Comparison of ENCODE assay signal across 8 cellular contexts in the genomic region with DNA sequence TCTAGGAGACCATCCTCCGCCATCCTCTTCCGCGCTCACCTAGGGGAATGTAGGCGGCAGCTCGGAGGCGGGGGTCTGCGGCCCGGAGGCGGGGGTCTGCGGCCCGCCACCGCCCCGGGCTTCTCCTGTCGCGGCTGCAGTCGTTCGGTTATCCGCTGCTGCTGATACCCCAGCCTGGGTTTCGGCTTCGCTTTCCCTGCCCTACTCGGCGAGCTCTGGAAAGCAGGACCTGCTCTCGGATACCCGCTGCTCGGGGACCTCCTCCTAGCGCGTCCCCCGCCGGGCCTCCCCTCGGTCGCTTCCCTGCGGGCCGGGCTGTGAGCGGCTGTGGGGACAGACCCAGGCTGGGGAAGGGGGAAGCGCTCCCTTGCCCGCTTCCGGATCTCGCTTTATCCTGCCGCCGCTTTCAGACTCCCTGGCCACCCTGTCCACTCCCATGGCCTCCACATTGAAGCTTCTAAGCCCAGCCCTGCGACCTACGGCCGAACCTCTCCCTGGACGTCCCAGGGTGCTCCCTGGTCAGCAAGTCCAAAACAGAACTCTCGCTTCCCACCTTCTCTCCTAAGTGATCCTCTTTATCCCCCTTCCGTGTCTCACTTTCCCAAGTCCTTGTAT. TPM values are rescaled to one million over a fixed set of nuclear protein-coding genes. Genes with fewer than 3 reads are reported as not detected.
A peak's percentile ranks its signal among the peaks of the same experiment; 100 is the strongest.
DNase-seq lines count a peak whose midpoint lies in the region; ATAC-seq, FAIRE-seq and TF ChIP-seq lines count a peak whose summit lies in the region.

No MANE protein-coding gene starts in this region.

- no peak overlapping the region for H3K27ac ChIP-seq in H1 (ENCODE audit: low read depth, low read length)

- WGBS in H1 (ENCODE audit: extremely low coverage in 1 of 2, insufficient coverage in 1 of 2, insufficient read length in 1 of 2, insufficient replicate concordance in 2 of 2, low coverage in 1 of 2, low lambda C conversion rate in 2 of 2, missing lambda C conversion rate in 1 of 2), 2 experiments, result 5% methylated on average over 42 of the region's 46 CpGs; no CpG with 5 or more reads in 1 of the 2 experiments

- no peak overlapping the region for H4K91ac ChIP-seq in H1 (replicated peaks; ENCODE audit: insufficient read length, low read length)

- no peak for TF ChIP-seq CTCF in H1 (IDR thresholded peaks at IDR 0.05; ENCODE audit: control extremely low read depth in 1 of 3, insufficient read depth in 1 of 3, low read depth in 1 of 3, low read length in 3 of 3)

- in situ Hi-C loops in G401 (cut with HindIII; ENCODE audit: low sequenced_read_pairs), result no loop called here
- in situ Hi-C loops in SK-MEL-5 (cut with HindIII; ENCODE audit: low pct_unique_long_range_greater_than_20kb, low sequenced_read_pairs), result no loop called here

- peak overlapping the region; percentile 78 to 95 (median 83) for H3K4me3 ChIP-seq in H1 (ENCODE audit: extremely low read depth in 1 of 4, insufficient read depth in 2 of 4, low read depth in 3 of 4, low read length in 4 of 4)

- TF ChIP-seq RAD21 in H1 (IDR thresholded peaks at IDR 0.05 in 1 of 2, conservative IDR thresholded peaks at IDR 0.05 in 1 of 2; ENCODE audit: low read depth in 2 of 2, low read length in 2 of 2), result no peak

- POLR2A ChIA-PET in H1 (lab: Charles Lee; ENCODE audit: partially characterized antibody), result interaction anchor here (1.1 to 2.0 kb wide), 10 partner anchors 10 to 123 kb away, joined by 3 to 9 read pairs (median 4); partner anchors contain the start of genes ATAD2B, MFSD2B and SF3B6

- peaks cover 5 to 12% (median 6%) of the 10 kb centered on the region in 4 experiments; a peak in 5 of 7 replicates for H3K4me1 ChIP-seq in H1 (replicated peaks in 1 of 4; ENCODE audit: control insufficient read depth in 3 of 4, insufficient read depth in 4 of 4, low read length in 3 of 4)

- peak overlapping the region; percentile 80 for H3K18ac ChIP-seq in H1 (ENCODE audit: extremely low read depth, low read length)

- no peak overlapping the region; the same call in 1 of the 2 replicates for H2BK15ac ChIP-seq in H1 (ENCODE audit: low read length)

- peaks cover 0 to 8% (median 0%) of the 10 kb centered on the region in 4 experiments; a peak in 1 of 8 replicates for H3K36me3 ChIP-seq in H1 (ENCODE audit: control insufficient read depth in 2 of 4, insufficient read depth in 4 of 4, low read length in 3 of 4)

- peak overlapping the region; percentile 91 for H3K4ac ChIP-seq in H1 (replicated peaks; ENCODE audit: insufficient read length, low read depth, low read length)

- peak overlapping the region; percentile 88 to 91 for H3K4me2 ChIP-seq in H1 (ENCODE audit: insufficient read depth in 1 of 2, low read depth in 2 of 2, low read length in 2 of 2)

- H2BK12ac ChIP-seq in H1 (ENCODE audit: low read depth, low read length), result no peak overlapping the region

- no peak for TF ChIP-seq POLR2A in H1 (IDR thresholded peaks at IDR 0.05; ENCODE audit: control extremely low read depth in 1 of 2, low read depth in 2 of 2, low read length in 2 of 2)

- H3K14ac ChIP-seq in H1 (ENCODE audit: insufficient read length), result no peak overlapping the region

- no peak for FAIRE-seq in H1 (lab: Jason Lieb, UNC)

- CTCF ChIA-PET in H1 (lab: Charles Lee; ENCODE audit: partially characterized antibody), result interaction anchor here (1.0 to 3.9 kb wide), 7 partner anchors 9 to 123 kb away, joined by 4 to 27 read pairs (median 4); partner anchors contain the start of gene ATAD2B

- H4K5ac ChIP-seq in H1 (ENCODE audit: insufficient read length, low read depth, low read length), result no peak overlapping the region

- TF ChIP-seq EP300 in H1 (IDR thresholded peaks at IDR 0.05; ENCODE audit: borderline replicate concordance in 1 of 2, low read depth in 2 of 2, low read length in 2 of 2), result no peak

- DNase-seq in G401 (ENCODE audit: low spot score) (peak; percentile 61), SK-MEL-5 (ENCODE audit: low read depth, low spot score) (peak; percentile 21), H1 (ENCODE audit: low read depth in 1 of 2, low spot score in 2 of 2) (peak in 1 of 2 experiments; percentile 76), mucosa of gallbladder (ENCODE audit: low spot score) (peak; percentile 12), NCI-H1930 (lab: John Stamatoyannopoulos, UW) (no peak), occipital lobe (lab: John Stamatoyannopoulos, UW) (no peak)

- H3K9me3 ChIP-seq in H1 (ENCODE audit: insufficient read depth in 2 of 2, low read depth in 1 of 2, low read length in 1 of 2), result no peaks in the 10 kb centered on the region

- peak overlapping the region; percentile 74; the same call in 1 of the 2 replicates for H2AFZ ChIP-seq in H1 (ENCODE audit: low read length)

- H4K8ac ChIP-seq in H1 (ENCODE audit: extremely low read depth, insufficient read depth, low read length), result peak overlapping the region; percentile 75; the same call in 1 of the 2 replicates

- H2BK5ac ChIP-seq in H1 (ENCODE audit: low read depth, low read length), result 0 out of 2 replicates have a peak overlapping the region, but pooled peaks have one; percentile 15

- peak overlapping the region; percentile 54 for H3K56ac ChIP-seq in H1 (replicated peaks; ENCODE audit: insufficient read length, low read depth, low read length)

- no peaks in the 10 kb centered on the region for H3K27me3 ChIP-seq in H1 (replicated peaks in 1 of 4; ENCODE audit: control insufficient read depth in 3 of 4, extremely low read depth in 1 of 4, insufficient read depth in 3 of 4, low read length in 3 of 4)

- peak overlapping the region; percentile 25 to 71 (median 46); a peak in 6 of 7 replicates for H3K9ac ChIP-seq in H1 (replicated peaks in 1 of 4; ENCODE audit: extremely low read depth in 1 of 4, low read depth in 3 of 4, low read length in 3 of 4)

- no peak overlapping the region for H3K23ac ChIP-seq in H1 (ENCODE audit: insufficient read length)

- peaks cover 2% of the 10 kb centered on the region; the same call in 1 of the 2 replicates for H3K79me1 ChIP-seq in H1 (ENCODE audit: low read depth, low read length)

- ATAC-seq in GM18502 (IDR thresholded peaks at IDR 0.05; ENCODE audit: poor library complexity, unreplicated experiment) (no peak), GM21717 (IDR thresholded peaks at IDR 0.05; ENCODE audit: unreplicated experiment) (no peak)

- no peak overlapping the region for H2BK20ac ChIP-seq in H1 (ENCODE audit: low read length)

- H2BK120ac ChIP-seq in H1 (replicated peaks; ENCODE audit: low read depth, low read length), result no peak overlapping the region

- peaks cover 0 to 3% of the 10 kb centered on the region in 2 experiments for H4K20me1 ChIP-seq in H1 (replicated peaks in 1 of 2; ENCODE audit: control insufficient read depth in 1 of 2, insufficient read depth in 2 of 2, low read length in 2 of 2)

- H3K23me2 ChIP-seq in H1 (ENCODE audit: low read depth, low read length), result peaks cover 5% of the 10 kb centered on the region; the same call in 1 of the 2 replicates

- H3K79me2 ChIP-seq in H1 (ENCODE audit: control insufficient read depth in 1 of 2, insufficient read depth in 2 of 2, low read length in 2 of 2), result peaks cover 0 to 20% of the 10 kb centered on the region in 2 experiments; a peak in 3 of 4 replicates

- no peak overlapping the region for H2AK5ac ChIP-seq in H1 (ENCODE audit: low read depth, low read length)

RNA-seq across cellular contexts. Expression of gene FKBP1B, which starts 0.6 kb away (rescaled TPM):
- total RNA-seq in G401 (2014; rRNA removed; shearing (Covaris generic)), result 52.0 and 55.7 TPM in 2 replicates
- 10.0 and 11.7 TPM in 2 replicates for total RNA-seq in SK-MEL-5 (2014; rRNA removed; shearing (Covaris generic))
- 8.6 and 8.9 TPM in 2 replicates for polyA plus RNA-seq in SK-MEL-5 (2015; cell fraction: cytosol; rRNA removed)
- polyA plus RNA-seq in SK-MEL-5 (2015; cell fraction: nucleus; rRNA removed), result 9.1 and 9.8 TPM in 2 replicates
- 47.6 and 50.8 TPM in 2 replicates for total RNA-seq in H1 (2021; fragmentation: NEBNext Ultra II Directional; extraction: Animal tissue kit (Norgen Biotek cat#: 25700))
- 135 and 151 TPM in 2 replicates for polyA plus RNA-seq in H1 (2011; rRNA removed)
- polyA plus RNA-seq in H1 (2011; cell fraction: cytosol; rRNA removed), result 115 TPM
- 66.1 TPM for polyA plus RNA-seq in H1 (2011; cell fraction: nucleus; rRNA removed)
- 66.5 to 71.0 TPM (median 68.8 TPM) in 4 replicates for polyA plus RNA-seq in H1 (2012, experiment 1 of 2)
- 56.0 TPM for polyA plus RNA-seq in H1 (2012, experiment 2 of 2)
- polyA plus RNA-seq in H1 (2013, experiment 1 of 2), result 49.8 TPM
- 49.9 TPM for polyA plus RNA-seq in H1 (2013, experiment 2 of 2)
- 55.8 and 56.9 TPM in 2 replicates for polyA minus RNA-seq in H1 (2011; rRNA and poly(A)+ RNA removed)
- polyA minus RNA-seq in H1 (2011; cell fraction: cytosol; rRNA and poly(A)+ RNA removed), result 18.5 TPM
- 17.9 TPM for polyA minus RNA-seq in H1 (2011; cell fraction: nucleus; rRNA and poly(A)+ RNA removed)
- total RNA-seq in mucosa of gallbladder, result 23.0 TPM
- 60.0 TPM for total RNA-seq in occipital lobe

RNA-seq across cellular contexts. Expression of gene WDCP, which starts 3.0 kb away (rescaled TPM):
- total RNA-seq in G401 (2014; rRNA removed; shearing (Covaris generic)), result 14.3 and 22.5 TPM in 2 replicates
- total RNA-seq in SK-MEL-5 (2014; rRNA removed; shearing (Covaris generic)), result 22.6 and 23.3 TPM in 2 replicates
- 15.9 and 17.1 TPM in 2 replicates for polyA plus RNA-seq in SK-MEL-5 (2015; cell fraction: cytosol; rRNA removed)
- polyA plus RNA-seq in SK-MEL-5 (2015; cell fraction: nucleus; rRNA removed), result 31.0 and 31.4 TPM in 2 replicates
- total RNA-seq in H1 (2021; fragmentation: NEBNext Ultra II Directional; extraction: Animal tissue kit (Norgen Biotek cat#: 25700)), result 37.6 and 40.1 TPM in 2 replicates
- polyA plus RNA-seq in H1 (2011; rRNA removed), result 18.0 and 19.2 TPM in 2 replicates
- polyA plus RNA-seq in H1 (2011; cell fraction: cytosol; rRNA removed), result 21.5 TPM
- polyA plus RNA-seq in H1 (2011; cell fraction: nucleus; rRNA removed), result 22.9 TPM
- 18.2 to 21.5 TPM (median 20.2 TPM) in 4 replicates for polyA plus RNA-seq in H1 (2012, experiment 1 of 2)
- 1.3 TPM for polyA plus RNA-seq in H1 (2012, experiment 2 of 2)
- 15.0 TPM for polyA plus RNA-seq in H1 (2013, experiment 1 of 2)
- 15.4 TPM for polyA plus RNA-seq in H1 (2013, experiment 2 of 2)
- polyA minus RNA-seq in H1 (2011; rRNA and poly(A)+ RNA removed), result 119 and 146 TPM in 2 replicates
- 14.8 TPM for polyA minus RNA-seq in H1 (2011; cell fraction: cytosol; rRNA and poly(A)+ RNA removed)
- polyA minus RNA-seq in H1 (2011; cell fraction: nucleus; rRNA and poly(A)+ RNA removed), result 20.8 TPM
- total RNA-seq in mucosa of gallbladder, result 8.4 TPM
- total RNA-seq in occipital lobe, result 23.7 TPM

RNA-seq across cellular contexts. Expression of gene SF3B6, which starts 26.0 kb away (rescaled TPM):
- total RNA-seq in G401 (2014; rRNA removed; shearing (Covaris generic)), result 339 and 437 TPM in 2 replicates
- 471 and 487 TPM in 2 replicates for total RNA-seq in SK-MEL-5 (2014; rRNA removed; shearing (Covaris generic))
- polyA plus RNA-seq in SK-MEL-5 (2015; cell fraction: cytosol; rRNA removed), result 207 and 274 TPM in 2 replicates
- 45.8 and 58.0 TPM in 2 replicates for polyA plus RNA-seq in SK-MEL-5 (2015; cell fraction: nucleus; rRNA removed)
- total RNA-seq in H1 (2021; fragmentation: NEBNext Ultra II Directional; extraction: Animal tissue kit (Norgen Biotek cat#: 25700)), result 126 and 127 TPM in 2 replicates
- polyA plus RNA-seq in H1 (2011; rRNA removed), result 86.6 and 155 TPM in 2 replicates
- polyA plus RNA-seq in H1 (2011; cell fraction: cytosol; rRNA removed), result 176 TPM
- 33.1 TPM for polyA plus RNA-seq in H1 (2011; cell fraction: nucleus; rRNA removed)
- 105 to 184 TPM (median 117 TPM) in 4 replicates for polyA plus RNA-seq in H1 (2012, experiment 1 of 2)
- polyA plus RNA-seq in H1 (2012, experiment 2 of 2), result 246 TPM
- 180 TPM for polyA plus RNA-seq in H1 (2013, experiment 1 of 2)
- polyA plus RNA-seq in H1 (2013, experiment 2 of 2), result 197 TPM
- 21.8 and 39.5 TPM in 2 replicates for polyA minus RNA-seq in H1 (2011; rRNA and poly(A)+ RNA removed)
- 36.9 TPM for polyA minus RNA-seq in H1 (2011; cell fraction: cytosol; rRNA and poly(A)+ RNA removed)
- 22.6 TPM for polyA minus RNA-seq in H1 (2011; cell fraction: nucleus; rRNA and poly(A)+ RNA removed)
- total RNA-seq in mucosa of gallbladder, result 69.5 TPM
- total RNA-seq in occipital lobe, result 124 TPM

RNA-seq across cellular contexts. Expression of gene TP53I3, which starts 34.5 kb away (rescaled TPM):
- 47.6 and 66.0 TPM in 2 replicates for total RNA-seq in G401 (2014; rRNA removed; shearing (Covaris generic))
- total RNA-seq in SK-MEL-5 (2014; rRNA removed; shearing (Covaris generic)), result 16.6 and 20.9 TPM in 2 replicates
- 16.7 and 28.5 TPM in 2 replicates for polyA plus RNA-seq in SK-MEL-5 (2015; cell fraction: cytosol; rRNA removed)
- 65.5 and 95.8 TPM in 2 replicates for polyA plus RNA-seq in SK-MEL-5 (2015; cell fraction: nucleus; rRNA removed)
- total RNA-seq in H1 (2021; fragmentation: NEBNext Ultra II Directional; extraction: Animal tissue kit (Norgen Biotek cat#: 25700)), result 29.4 and 30.1 TPM in 2 replicates
- 34.5 and 36.3 TPM in 2 replicates for polyA plus RNA-seq in H1 (2011; rRNA removed)
- polyA plus RNA-seq in H1 (2011; cell fraction: cytosol; rRNA removed), result 46.1 TPM
- polyA plus RNA-seq in H1 (2011; cell fraction: nucleus; rRNA removed), result 59.1 TPM
- 36.3 to 44.3 TPM (median 40.3 TPM) in 4 replicates for polyA plus RNA-seq in H1 (2012, experiment 1 of 2)
- polyA plus RNA-seq in H1 (2012, experiment 2 of 2), result 32.4 TPM
- 19.8 TPM for polyA plus RNA-seq in H1 (2013, experiment 1 of 2)
- polyA plus RNA-seq in H1 (2013, experiment 2 of 2), result 19.2 TPM
- 16.0 and 23.1 TPM in 2 replicates for polyA minus RNA-seq in H1 (2011; rRNA and poly(A)+ RNA removed)
- polyA minus RNA-seq in H1 (2011; cell fraction: cytosol; rRNA and poly(A)+ RNA removed), result 14.9 TPM
- polyA minus RNA-seq in H1 (2011; cell fraction: nucleus; rRNA and poly(A)+ RNA removed), result 29.0 TPM
- total RNA-seq in mucosa of gallbladder, result 35.2 TPM
- 11.9 TPM for total RNA-seq in occipital lobe

RNA-seq across cellular contexts. Expression of gene MFSD2B, which starts 40.3 kb away (rescaled TPM):
- total RNA-seq in G401 (2014; rRNA removed; shearing (Covaris generic)), result 0.14 TPM in 1 of 2 replicates, not detected in the other
- not detected in 2 replicates for total RNA-seq in SK-MEL-5 (2014; rRNA removed; shearing (Covaris generic))
- polyA plus RNA-seq in SK-MEL-5 (2015; cell fraction: cytosol; rRNA removed), result not detected in 2 replicates
- 3.1 TPM in 1 of 2 replicates, not detected in the other for polyA plus RNA-seq in SK-MEL-5 (2015; cell fraction: nucleus; rRNA removed)
- total RNA-seq in H1 (2021; fragmentation: NEBNext Ultra II Directional; extraction: Animal tissue kit (Norgen Biotek cat#: 25700)), result 0.48 and 1.1 TPM in 2 replicates
- polyA plus RNA-seq in H1 (2011; rRNA removed), result 0.33 and 0.46 TPM in 2 replicates
- polyA plus RNA-seq in H1 (2011; cell fraction: cytosol; rRNA removed), result 0.16 TPM
- 0.81 TPM for polyA plus RNA-seq in H1 (2011; cell fraction: nucleus; rRNA removed)
- 0.17 to 2.4 TPM (median 1.1 TPM) in 4 replicates for polyA plus RNA-seq in H1 (2012, experiment 1 of 2)
- 0.31 TPM for polyA plus RNA-seq in H1 (2012, experiment 2 of 2)
- polyA plus RNA-seq in H1 (2013, experiment 1 of 2), result 0.59 TPM
- polyA plus RNA-seq in H1 (2013, experiment 2 of 2), result 0.44 TPM
- polyA minus RNA-seq in H1 (2011; rRNA and poly(A)+ RNA removed), result 0.17 and 1.4 TPM in 2 replicates
- polyA minus RNA-seq in H1 (2011; cell fraction: cytosol; rRNA and poly(A)+ RNA removed), result not detected
- polyA minus RNA-seq in H1 (2011; cell fraction: nucleus; rRNA and poly(A)+ RNA removed), result 0.20 TPM
- total RNA-seq in mucosa of gallbladder, result 0.23 TPM
- not detected for total RNA-seq in occipital lobe

Comparison
In these comparisons a context has a peak if more than half of its experiments do, and no peak if none do; other contexts are left out.
1. DNase-seq: peak in G401 (single experiment), SK-MEL-5 (single experiment) and mucosa of gallbladder (single experiment); none in NCI-H1930 (0 of 2) and occipital lobe (single experiment).